Comparison of ENCODE assay signal across 8 cellular contexts in the genomic region with DNA sequence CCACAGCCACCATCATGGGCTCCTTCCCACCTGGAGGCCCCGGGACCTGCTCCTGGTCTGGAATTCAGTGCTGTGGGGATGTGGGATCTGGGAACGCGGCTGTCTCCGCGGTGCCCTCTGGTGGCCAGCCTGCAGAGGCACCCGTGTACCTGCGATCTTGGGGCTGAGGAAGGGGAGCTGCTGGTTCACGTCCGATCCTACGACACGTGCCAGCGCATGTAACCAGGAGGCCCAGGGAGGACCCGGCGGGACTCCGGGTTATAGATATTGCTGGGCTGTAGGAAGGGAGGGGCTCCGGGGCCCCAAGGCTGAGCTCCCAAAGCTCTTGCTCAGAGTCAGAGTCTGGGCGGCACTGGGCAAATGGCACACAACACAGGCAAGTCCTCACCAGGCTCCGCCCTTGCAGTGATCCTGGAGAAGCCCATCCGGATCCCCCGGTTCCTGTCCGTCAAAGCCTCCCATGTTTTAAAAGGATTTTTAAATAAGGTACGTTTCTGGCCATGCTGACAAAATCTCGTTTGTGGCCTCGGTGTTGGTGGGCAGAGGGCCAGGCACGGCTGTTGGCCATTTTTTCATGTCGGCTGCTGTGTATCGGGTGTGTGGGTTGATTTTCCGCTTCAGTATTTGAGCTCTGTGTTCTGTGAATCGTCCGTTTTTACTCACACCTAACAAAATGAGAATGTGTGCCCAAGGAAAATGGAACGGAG. TPM values are rescaled to one million over a fixed set of nuclear protein-coding genes. Genes with fewer than 3 reads are reported as not detected.
A peak's percentile ranks its signal among the peaks of the same experiment; 100 is the strongest.
DNase-seq lines count a peak whose midpoint lies in the region; ATAC-seq and TF ChIP-seq lines count a peak whose summit lies in the region.

No MANE protein-coding gene starts in this region.

- DNase-seq in DMS53 treated with DMSO at 0.1 percent for 48 hours (lab: John Stamatoyannopoulos, UW; ENCODE audit: unreplicated experiment), result peak; percentile 36
- DNase-seq in KG1 (lab: John Stamatoyannopoulos, UW), result peak; percentile 15
- peak; percentile 20 for DNase-seq in SHP77 treated with DMSO at 0.1 percent for 48 hours (lab: John Stamatoyannopoulos, UW)
- DNase-seq in body of pancreas, result peak; percentile 41 to 57 (median 52)
- peak in 30 of 51 donors; percentile 7 to 59 (median 36) for DNase-seq in hypothalamus (lab: John Stamatoyannopoulos, UW)

- H3K4me3 ChIP-seq in body of pancreas (no peak overlapping the region), skeletal muscle satellite cell (ENCODE audit: low read length) (peak overlapping the region; percentile 67)

- TF ChIP-seq POLR2A in body of pancreas (IDR thresholded peaks at IDR 0.05), result no peak

- peak overlapping the region; percentile 89 for H3K4me2 ChIP-seq in skeletal muscle satellite cell (ENCODE audit: low read length)

- peak; percentile 58 to 80 (median 65) for TF ChIP-seq CTCF in body of pancreas (IDR thresholded peaks at IDR 0.05)

- H3K27ac ChIP-seq in body of pancreas, result no peak overlapping the region

- no peaks in the 10 kb centered on the region for H3K4me1 ChIP-seq in body of pancreas
- H3K4me1 ChIP-seq in skeletal muscle satellite cell (ENCODE audit: control insufficient read depth, insufficient read depth, low read length), result peaks cover 13% of the 10 kb centered on the region

- intact Hi-C loops in body of pancreas (cut with DNase I), result no loop called here

- H3K27me3 ChIP-seq in body of pancreas (no peaks in the 10 kb centered on the region), skeletal muscle satellite cell (ENCODE audit: control insufficient read depth, insufficient read depth, low read length) (peaks cover 13% of the 10 kb centered on the region)

- H3K36me3 ChIP-seq in body of pancreas (replicated peaks in 1 of 2; ENCODE audit: insufficient read depth in 1 of 2, low read depth in 2 of 2) (peaks cover 0 to 3% of the 10 kb centered on the region in 2 donors), skeletal muscle satellite cell (ENCODE audit: insufficient read depth, low read length) (no peaks in the 10 kb centered on the region)

- peak overlapping the region; percentile 51 for H3K9ac ChIP-seq in skeletal muscle satellite cell (ENCODE audit: low read depth, low read length)

- ATAC-seq in body of pancreas (peak; percentile 65), HG03196 (IDR thresholded peaks at IDR 0.05; ENCODE audit: unreplicated experiment) (no peak), HG02973 (IDR thresholded peaks at IDR 0.05; ENCODE audit: unreplicated experiment) (no peak)

- no peaks in the 10 kb centered on the region for H3K9me3 ChIP-seq in body of pancreas
- no peaks in the 10 kb centered on the region for H3K9me3 ChIP-seq in skeletal muscle satellite cell (replicated peaks; ENCODE audit: low read length)

- 37 to 80% methylated on average over 11 to 30 of the region's 31 CpGs for WGBS in body of pancreas, 2 donors

RNA-seq across cellular contexts. Expression of a gene that starts 20.1 kb away (rescaled TPM):
- 10 to 100 TPM; 19.8 to 23.6 TPM for total RNA-seq in body of pancreas
- total RNA-seq in skeletal muscle satellite cell (2012; rRNA removed), result 14.2 and 22.3 TPM in 2 replicates

RNA-seq across cellular contexts. Expression of a gene that starts 53.6 kb away (rescaled TPM):
- total RNA-seq in body of pancreas, result 10 to 100 TPM; 15.8 to 33.0 TPM
- total RNA-seq in skeletal muscle satellite cell (2012; rRNA removed), result 16.7 and 24.0 TPM in 2 replicates
